In genomic region chr7:114832906-114833595, GRCh38 we compare ENCODE assay signal across 11 cellular contexts.
DNase-seq lines count a peak whose midpoint lies in the region; ATAC-seq and TF ChIP-seq lines count a peak whose summit lies in the region.
"Had no signal": no experiment of that assay in that cellular context is flagged by ENCODE, and none has a peak within 500 bp of the region (broad histone marks: within the 10 kb centered on the region; RNA-seq: fewer than 3 reads in every experiment).

No MANE protein-coding gene starts in this region.

- no peak overlapping the region for H3K4me3 Mint-ChIP-seq in MCF 10A (ENCODE audit: unreplicated experiment)

- intact Hi-C loops in MCF 10A (cut with micrococcal nuclease): no loop called here

- BruUV-seq in MCF 10A (replicated peaks; lab: Mats Ljungman, UMichigan): no TSS peak

- no peaks in the 10 kb centered on the region for H3K9me3 Mint-ChIP-seq in MCF 10A (ENCODE audit: unreplicated experiment)

- in situ Hi-C loops in GM13976 (cut with MboI; ENCODE audit: low sequenced_read_pairs, unreplicated experiment): no loop called here

- H3K36me3 Mint-ChIP-seq in MCF 10A (ENCODE audit: insufficient read depth, unreplicated experiment): no peaks in the 10 kb centered on the region

- H3K4me1 Mint-ChIP-seq in MCF 10A (ENCODE audit: insufficient read depth, unreplicated experiment): peaks cover 8% of the 10 kb centered on the region

- ATAC-seq in HG02798 (IDR thresholded peaks at IDR 0.05; ENCODE audit: poor library complexity, unreplicated experiment) (peak; percentile 90), HG03565 (IDR thresholded peaks at IDR 0.05; ENCODE audit: unreplicated experiment) (peak; percentile 89)
- ATAC-seq: left cardiac atrium, right cardiac atrium had no signal

- TF ChIP-seq CTCF in GM13976 (IDR thresholded peaks at IDR 0.05; ENCODE audit: borderline replicate concordance, control extremely low read depth, extremely low read depth, insufficient read depth, missing control alignments) (no peak), MCF 10A (IDR thresholded peaks at IDR 0.05; ENCODE audit: unreplicated experiment) (no peak)

- no peaks in the 10 kb centered on the region for H3K27me3 Mint-ChIP-seq in MCF 10A (ENCODE audit: insufficient read depth, unreplicated experiment)

- DNase-seq in GM13976 (ENCODE audit: low spot score): peak; percentile 40
- peak; percentile 1 for DNase-seq in GM19240 (ENCODE audit: insufficient read length, low spot score)
- no peak for DNase-seq in effector CD4-positive, alpha-beta T cell
- DNase-seq in MCF 10A (ENCODE audit: unreplicated experiment): no peak
- DNase-seq in NCI-H1436 treated with DMSO at 0.1 percent for 48 hours (lab: John Stamatoyannopoulos, UW): no peak
- DNase-seq in HuH-7.5 (ENCODE audit: low spot score): no peak
- DNase-seq: amygdala, left cardiac atrium, right cardiac atrium had no signal

- CTCF ChIA-PET in MCF 10A (lab: Yijun Ruan, JAX): interaction anchor here (1.2 kb wide), 1 partner anchor 32 kb away, joined by 3 read pairs; no protein-coding TSS in a partner anchor

- POLR2A ChIA-PET in MCF 10A (lab: Yijun Ruan, JAX): no interaction called here

- H3K27ac Mint-ChIP-seq in MCF 10A (ENCODE audit: low read depth, unreplicated experiment): no peak overlapping the region

Comparison
In these comparisons a context has a peak if more than half of its experiments do, and no peak if none do; other contexts are left out.
1. DNase-seq: peak in GM13976 (single experiment) and GM19240 (single experiment); none in effector CD4-positive, alpha-beta T cell (single experiment), MCF 10A (single experiment), NCI-H1436 treated with DMSO at 0.1 percent for 48 hours (single experiment) and HuH-7.5 (single experiment).